In genomic region chr16:12293017-12293618, GRCh38 we compare ENCODE assay signal across 20 cellular contexts.
A peak's percentile ranks its signal among the peaks of the same experiment; 100 is the strongest.
DNase-seq lines count a peak whose midpoint lies in the region; ATAC-seq, FAIRE-seq and TF ChIP-seq lines count a peak whose summit lies in the region.
"Had no signal": no experiment of that assay in that cellular context is flagged by ENCODE, and none has a peak within 500 bp of the region (broad histone marks: within the 10 kb centered on the region; RNA-seq: fewer than 3 reads in every experiment).

No MANE protein-coding gene starts in this region.

- DNase-seq in K562 (ENCODE audit: extremely low read depth in 1 of 4, low spot score in 3 of 4) (peak; percentile 29 to 79 (median 46)), HepG2 (ENCODE audit: low spot score) (no peak), nephron progenitor cell (no peak), activated T-cell treated with anti-CD3 and anti-CD28 coated beads for 4 hours (no peak), NCI-H1694 (lab: John Stamatoyannopoulos, UW) (no peak)
- no peak for DNase-seq in activated effector memory CD4-positive, alpha-beta T cell treated with Interleukin-2 at 50 U/mL for 16 hours
- DNase-seq: Calu3; CD4-positive, CD25-positive, alpha-beta regulatory T cell; DMS53; H9; NCI-H1048; NCI-H146; NCI-H345; NCI-H526; PC-3 had no signal

- H3K9me3 ChIP-seq in OCI-LY3 (ENCODE audit: insufficient read depth, low read length): 0 out of 2 replicates have a peak, but pooled peaks cover 8% of the 10 kb centered on the region
- no peaks in the 10 kb centered on the region; the same call in 1 of the 2 replicates for H3K9me3 ChIP-seq in K562 (replicated peaks; ENCODE audit: control insufficient read depth, insufficient read depth, low read depth, low read length)
- H3K9me3 ChIP-seq in HepG2 (ENCODE audit: low read length): no peaks in the 10 kb centered on the region

- POLR2A ChIA-PET in K562 (lab: Yijun Ruan, JAX) (interaction anchor here (0.6 to 1.1 kb wide), 5 partner anchors 8 to 62 kb away, joined by 3 to 4 read pairs (median 3); no protein-coding TSS in a partner anchor), HepG2 (lab: Yijun Ruan, JAX) (interaction anchor here (1.1 to 1.4 kb wide), 2 partner anchors 30 to 33 kb away, joined by 3 to 6 read pairs; no protein-coding TSS in a partner anchor)

- H3K27me3 ChIP-seq in OCI-LY3 (ENCODE audit: low read depth, low read length) (no peaks in the 10 kb centered on the region), K562 (ENCODE audit: control insufficient read depth in 2 of 2, insufficient read depth in 2 of 2, low read length in 2 of 2) (peaks cover 0 to 7% of the 10 kb centered on the region in 2 experiments; a peak in 1 of 5 replicates), HepG2 (ENCODE audit: control insufficient read depth in 1 of 2, insufficient read depth in 2 of 2, low read length in 2 of 2) (no peaks in the 10 kb centered on the region)

- H3K4me2 ChIP-seq in OCI-LY3 (ENCODE audit: low read length) (peak overlapping the region; percentile 58; the same call in 1 of the 2 replicates), K562 (ENCODE audit: insufficient read depth, low read length) (no peak overlapping the region; the same call in 1 of the 2 replicates), HepG2 (ENCODE audit: low read depth, low read length) (no peak overlapping the region)

- H3K36me3 ChIP-seq in OCI-LY3 (replicated peaks; ENCODE audit: low read depth, low read length) (peaks cover 10% of the 10 kb centered on the region), K562 (ENCODE audit: control insufficient read depth, insufficient read depth, low read length) (no peaks in the 10 kb centered on the region), HepG2 (replicated peaks in 1 of 2; ENCODE audit: control insufficient read depth in 1 of 2, insufficient read depth in 2 of 2, low read length in 2 of 2) (no peaks in the 10 kb centered on the region)

- BruUV-seq in K562 (replicated peaks; lab: Mats Ljungman, UMichigan) (no TSS peak), HepG2 (replicated peaks; lab: Mats Ljungman, UMichigan) (no TSS peak)

- FAIRE-seq in K562 (lab: Jason Lieb, UNC) (peak; percentile 93), HepG2 (lab: Jason Lieb, UNC) (no peak)
- FAIRE-seq: HTR-8/SVneo had no signal

- intact Hi-C loops in K562 (cut with micrococcal nuclease) (no loop called here), HepG2 (cut with micrococcal nuclease; ENCODE audit: unreplicated experiment) (no loop called here)

- peak overlapping the region; percentile 82 for H3K27ac ChIP-seq in OCI-LY3 (ENCODE audit: low read length)
- H3K27ac ChIP-seq in K562 (ENCODE audit: extremely low read depth, low read depth, low read length): no peak overlapping the region
- no peak overlapping the region for H3K27ac ChIP-seq in HepG2 (ENCODE audit: extremely low read length, insufficient read depth, low read length)
- H3K27ac ChIP-seq: HL-60, RWPE1 had no signal

- under 1% methylated on average over 12 of the region's 12 CpGs for WGBS in K562 (ENCODE audit: insufficient coverage, low coverage, missing lambda C conversion rate)
- WGBS in HepG2 (ENCODE audit: low lambda C conversion rate): 88% methylated on average over 12 of the region's 12 CpGs

- peaks cover 4% of the 10 kb centered on the region for H3K9me1 ChIP-seq in K562 (ENCODE audit: control insufficient read depth, insufficient read depth, low read length)

- in situ Hi-C loops in K562 (cut with MboI): no loop called here
- in situ Hi-C loops in HepG2 (cut with HindIII; ENCODE audit: extremely low pct_ligation_motif_present, low pct_unique_long_range_greater_than_20kb): no loop called here

- no peak for TF ChIP-seq RAD21 in K562 (CRISPR knock-in tag; conservative IDR thresholded peaks at IDR 0.05 in 1 of 2, IDR thresholded peaks at IDR 0.05 in 1 of 2)
- TF ChIP-seq RAD21 in HepG2 (CRISPR knock-in tag; IDR thresholded peaks at IDR 0.05): no peak

- TF ChIP-seq CTCF in OCI-LY3 (IDR thresholded peaks at IDR 0.05; ENCODE audit: low read depth, low read length) (no peak), K562 (IDR thresholded peaks at IDR 0.05 in 2 of 3, conservative IDR thresholded peaks at IDR 0.05 in 1 of 3; ENCODE audit: insufficient read depth in 2 of 3, low read depth in 1 of 3, low read length in 3 of 3) (no peak), HepG2 (CRISPR knock-in tag; IDR thresholded peaks at IDR 0.05) (no peak), nephron progenitor cell (IDR thresholded peaks at IDR 0.05) (no peak)

- H3K4me1 Mint-ChIP-seq in nephron progenitor cell: peaks cover 8% of the 10 kb centered on the region

- H3K36me3 Mint-ChIP-seq in nephron progenitor cell (ENCODE audit: low read depth): no peaks in the 10 kb centered on the region

- CTCF ChIA-PET in K562 (lab: Yijun Ruan, JAX; ENCODE audit: low intra/inter-chr PET ratio) (no interaction called here), HepG2 (lab: Yijun Ruan, JAX; ENCODE audit: low intra/inter-chr PET ratio, low total read pairs) (no interaction called here)

- peak; percentile 38; the same call in 1 of the 2 replicates for TF ChIP-seq EP300 in K562 (IDR thresholded peaks at IDR 0.05; ENCODE audit: low read length)
- TF ChIP-seq EP300 in HepG2 (IDR thresholded peaks at IDR 0.05; ENCODE audit: low read depth in 2 of 2, low read length in 2 of 2): no peak
- no peak for TF ChIP-seq EP300 in HepG2 (CRISPR knock-in tag; IDR thresholded peaks at IDR 0.05; ENCODE audit: borderline replicate concordance)

- no peaks in the 10 kb centered on the region for H3K79me2 ChIP-seq in OCI-LY3 (ENCODE audit: low read length)
- no peaks in the 10 kb centered on the region for H3K79me2 ChIP-seq in K562 (ENCODE audit: control insufficient read depth, insufficient read depth, low read length)
- no peaks in the 10 kb centered on the region for H3K79me2 ChIP-seq in HepG2 (ENCODE audit: insufficient read depth, low read length)

- no peaks in the 10 kb centered on the region for H4K20me1 ChIP-seq in OCI-LY3 (ENCODE audit: insufficient read depth, low read length)
- peaks cover 13% of the 10 kb centered on the region for H4K20me1 ChIP-seq in K562 (replicated peaks; ENCODE audit: control insufficient read depth, insufficient read depth, low read length)
- no peaks in the 10 kb centered on the region for H4K20me1 ChIP-seq in HepG2 (ENCODE audit: insufficient read depth, low read length)

- H3K9ac ChIP-seq in OCI-LY3 (ENCODE audit: low read length) (peak overlapping the region; percentile 30; the same call in 1 of the 2 replicates), K562 (ENCODE audit: insufficient read depth in 1 of 2, low read depth in 2 of 2, low read length in 2 of 2) (no peak overlapping the region), HepG2 (ENCODE audit: insufficient read depth, low read depth, low read length) (no peak overlapping the region)

- H2AFZ ChIP-seq in OCI-LY3 (ENCODE audit: low read depth, low read length) (no peak overlapping the region), K562 (ENCODE audit: low read depth, low read length) (no peak overlapping the region), HepG2 (ENCODE audit: low read length) (no peak overlapping the region)

- no peak overlapping the region for H3K4me3 ChIP-seq in OCI-LY3 (ENCODE audit: low read length)
- H3K4me3 ChIP-seq in K562: no peak overlapping the region
- no peak overlapping the region for H3K4me3 ChIP-seq in HepG2 (replicated peaks in 1 of 3; ENCODE audit: insufficient read depth in 1 of 3, low read depth in 2 of 3, low read length in 3 of 3)

- H3K27me3 Mint-ChIP-seq in nephron progenitor cell (ENCODE audit: low read depth, poor library complexity): peaks cover 14% of the 10 kb centered on the region
- H3K27me3 Mint-ChIP-seq: B cell; CD4-positive, CD25-positive, alpha-beta regulatory T cell had no signal

- H3K4me1 ChIP-seq in OCI-LY3 (ENCODE audit: low read length) (peaks cover 67% of the 10 kb centered on the region), K562 (replicated peaks in 1 of 2; ENCODE audit: control insufficient read depth in 2 of 2, insufficient read depth in 2 of 2, low read length in 2 of 2) (peaks cover 3 to 5% of the 10 kb centered on the region in 2 experiments; a peak in 4 of 5 replicates), HepG2 (ENCODE audit: insufficient read depth, low read length) (peaks cover 45% of the 10 kb centered on the region)

- H3K9me3 Mint-ChIP-seq in nephron progenitor cell: peaks cover 13% of the 10 kb centered on the region
- H3K9me3 Mint-ChIP-seq: H9 had no signal

- H3K27ac Mint-ChIP-seq in nephron progenitor cell: no peak overlapping the region
- H3K27ac Mint-ChIP-seq: CD4-positive, CD25-positive, alpha-beta regulatory T cell; H9 had no signal

- no peak overlapping the region for H3K4me3 Mint-ChIP-seq in nephron progenitor cell
- H3K4me3 Mint-ChIP-seq: CD4-positive, CD25-positive, alpha-beta regulatory T cell; H9 had no signal

- ATAC-seq in K562 (peak; percentile 86), HepG2 (no peak)
- ATAC-seq: PC-3 had no signal

- TF ChIP-seq POLR2A in K562 (conservative IDR thresholded peaks at IDR 0.05) (no peak), HepG2 (IDR thresholded peaks at IDR 0.05; ENCODE audit: insufficient read depth in 1 of 2, low read depth in 2 of 2, low read length in 2 of 2) (no peak)

TF ChIP-seq in K562, 482 proteins besides CTCF, POLR2A, EP300 and RAD21 (continues in another document):
- TF ChIP-seq ZNF785 (CRISPR knock-in tag; IDR thresholded peaks at IDR 0.05) (no peak), PML (IDR thresholded peaks at IDR 0.05; ENCODE audit: low read length) (0 out of 2 replicates have a peak, but pooled peaks have one; percentile 37), CGGBP1 (CRISPR knock-in tag; IDR thresholded peaks at IDR 0.05) (no peak), ZNF668 (CRISPR knock-in tag; IDR thresholded peaks at IDR 0.05) (no peak)

TF ChIP-seq in HepG2, 621 proteins besides CTCF, POLR2A, EP300 and RAD21 (continues in another document):
- TF ChIP-seq KMT2B (CRISPR knock-in tag; IDR thresholded peaks at IDR 0.05) (no peak), SETDB1 (CRISPR knock-in tag; IDR thresholded peaks at IDR 0.05; ENCODE audit: borderline replicate concordance) (no peak), MAFK (conservative IDR thresholded peaks at IDR 0.05 in 1 of 2, IDR thresholded peaks at IDR 0.05 in 1 of 2; ENCODE audit: low read length in 2 of 2) (peak in 1 of 2 experiments; percentile 28; a peak in 1 of 4 replicates), MEF2D (CRISPR knock-in tag; IDR thresholded peaks at IDR 0.05) (no peak), ZFP41 (CRISPR knock-in tag; IDR thresholded peaks at IDR 0.05; ENCODE audit: borderline replicate concordance) (no peak), ZNF276 (CRISPR knock-in tag; IDR thresholded peaks at IDR 0.05; ENCODE audit: low read depth) (no peak)

Comparison
In these comparisons a context has a peak if more than half of its experiments do, and no peak if none do; other contexts are left out.
1. DNase-seq: peak in K562 (4 of 4); none in HepG2 (single experiment), nephron progenitor cell (single experiment), activated T-cell treated with anti-CD3 and anti-CD28 coated beads for 4 hours (single experiment), activated effector memory CD4-positive, alpha-beta T cell treated with Interleukin-2 at 50 U/mL for 16 hours (single experiment) and NCI-H1694 (single experiment).